Comparison of ENCODE assay signal across 8 cellular contexts in the genomic region with DNA sequence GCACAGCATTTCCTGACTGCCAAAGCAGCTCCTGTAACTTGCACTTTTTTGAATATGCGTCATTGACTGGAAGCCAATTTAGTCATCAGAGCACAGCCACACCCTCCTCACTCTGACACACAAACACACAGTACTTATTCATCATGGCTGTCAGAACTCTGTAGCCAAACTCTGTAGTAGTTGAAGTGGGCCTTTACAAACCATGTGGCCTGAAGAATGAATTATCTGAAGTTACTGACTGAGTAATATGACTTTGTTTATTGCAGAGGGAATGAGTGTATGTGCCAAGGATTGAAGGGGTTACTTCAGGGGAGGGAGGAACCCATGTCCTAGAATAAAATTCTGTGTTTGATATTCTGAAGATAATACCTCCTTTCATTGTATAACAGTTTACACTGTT.
DNase-seq lines count a peak whose midpoint lies in the region; ATAC-seq and TF ChIP-seq lines count a peak whose summit lies in the region.

No MANE protein-coding gene starts in this region.

- peaks cover 4% of the 10 kb centered on the region for H3K36me3 ChIP-seq in cardiac muscle cell
- peaks cover 0 to 31% (median 24%) of the 10 kb centered on the region in 4 donors for H3K36me3 ChIP-seq in stomach
- H3K36me3 ChIP-seq in neural progenitor cell = no peaks in the 10 kb centered on the region

- H3K4me1 ChIP-seq in cardiac muscle cell (ENCODE audit: low read depth) (peaks cover 2% of the 10 kb centered on the region), stomach (peaks cover 0 to 21% (median 14%) of the 10 kb centered on the region in 4 donors), neural progenitor cell (no peaks in the 10 kb centered on the region)

- H3K9ac ChIP-seq in neural progenitor cell = no peak overlapping the region

- no peaks in the 10 kb centered on the region for H3K9me3 ChIP-seq in cardiac muscle cell (ENCODE audit: low read depth)
- H3K9me3 ChIP-seq in stomach = no peaks in the 10 kb centered on the region
- no peaks in the 10 kb centered on the region for H3K9me3 ChIP-seq in neural progenitor cell (ENCODE audit: low read depth)

- H3F3A ChIP-seq in neural progenitor cell (ENCODE audit: low read depth) = no peaks in the 10 kb centered on the region

- no peaks in the 10 kb centered on the region for H3K9me3 Mint-ChIP-seq in neural progenitor cell

- H3K4me3 ChIP-seq in cardiac muscle cell = no peak overlapping the region
- H3K4me3 ChIP-seq in stomach = no peak overlapping the region
- no peak overlapping the region for H3K4me3 ChIP-seq in neural progenitor cell

- TF ChIP-seq CTCF in VCaP (conservative IDR thresholded peaks at IDR 0.05) = no peak
- no peak for TF ChIP-seq CTCF in cardiac muscle cell (IDR thresholded peaks at IDR 0.05; ENCODE audit: low read depth, low read length)
- no peak for TF ChIP-seq CTCF in stomach (IDR thresholded peaks at IDR 0.05)
- no peak for TF ChIP-seq CTCF in neural progenitor cell (IDR thresholded peaks at IDR 0.05)

- no peak for TF ChIP-seq EP300 in stomach (IDR thresholded peaks at IDR 0.05)

- H3K4me3 Mint-ChIP-seq in neural progenitor cell = no peak overlapping the region

- H3K27ac Mint-ChIP-seq in neural progenitor cell = no peak overlapping the region

- no peaks in the 10 kb centered on the region for H3K36me3 Mint-ChIP-seq in neural progenitor cell

- no peak for ATAC-seq in HG03039 (IDR thresholded peaks at IDR 0.05; ENCODE audit: unreplicated experiment)

- H3K79me2 ChIP-seq in neural progenitor cell (ENCODE audit: low read depth) = no peaks in the 10 kb centered on the region

- H2AFZ ChIP-seq in neural progenitor cell (replicated peaks) = no peak overlapping the region

- H3K27ac ChIP-seq in VCaP (peak overlapping the region; percentile 56), cardiac muscle cell (no peak overlapping the region), stomach (peak overlapping the region in 4 of 5 donors; percentile 47 to 82 (median 71)), neural progenitor cell (no peak overlapping the region)

- 9 to 31% (median 27%) methylated on average over 1 of the region's 1 CpG for WGBS in stomach, 5 donors

- H3K27me3 ChIP-seq in cardiac muscle cell (no peaks in the 10 kb centered on the region), stomach (no peaks in the 10 kb centered on the region), neural progenitor cell (no peaks in the 10 kb centered on the region)

- H4K20me1 ChIP-seq in neural progenitor cell (ENCODE audit: low read depth) = no peaks in the 10 kb centered on the region

- H3K27me3 Mint-ChIP-seq in neural progenitor cell (ENCODE audit: insufficient read depth, low read depth) = no peaks in the 10 kb centered on the region

- intact Hi-C loops in stomach (cut with DNase I; ENCODE audit: low total_unique reads) = no loop called here

- TF ChIP-seq POLR2A in stomach (IDR thresholded peaks at IDR 0.05) = no peak

- no peak overlapping the region for H3K4me2 ChIP-seq in neural progenitor cell

- peaks cover 21% of the 10 kb centered on the region for H3K4me1 Mint-ChIP-seq in neural progenitor cell

- DNase-seq in Ammon's horn (ENCODE audit: low spot score) = peak; percentile 38
- peak; percentile 97 for DNase-seq in HT1080 (ENCODE audit: low read depth)
- peak; percentile 10 to 93 for DNase-seq in cardiac muscle cell (ENCODE audit: low read depth in 1 of 2, low spot score in 1 of 2)
- no peak for DNase-seq in stomach
- DNase-seq in UCSD-AML1 (lab: John Stamatoyannopoulos, UW; ENCODE audit: unreplicated experiment) = no peak
- no peak for DNase-seq in neural progenitor cell (ENCODE audit: low spot score)

Comparison
In these comparisons a context has a peak if more than half of its experiments do, and no peak if none do; other contexts are left out.
1. DNase-seq: peak in Ammon's horn (single experiment), HT1080 (single experiment) and cardiac muscle cell (2 of 2); none in stomach (single experiment), UCSD-AML1 (single experiment) and neural progenitor cell (single experiment).
2. H3K27ac ChIP-seq: peak in VCaP (single experiment) and stomach (4 of 5); none in cardiac muscle cell (single experiment) and neural progenitor cell (single experiment).